1 cellular context compared by ENCODE assay signal in genomic region chr15:84908564-84908963, GRCh38.
TF ChIP-seq lines count a peak whose summit lies in the region.

No MANE protein-coding gene starts in this region.

TF ChIP-seq in IMR-90, 13 proteins besides CTCF, POLR2A, EP300 and RAD21:
- no peak for TF ChIP-seq ELK1 (IDR thresholded peaks at IDR 0.05; ENCODE audit: borderline replicate concordance, low read depth, low read length)
